8 cellular contexts compared by ENCODE assay signal in genomic region chr15:63121382-63122001, GRCh38. TPM values are rescaled to one million over a fixed set of nuclear protein-coding genes. Genes with fewer than 3 reads are reported as not detected.
DNase-seq lines count a peak whose midpoint lies in the region; ATAC-seq and TF ChIP-seq lines count a peak whose summit lies in the region.

Gene LACTB (plus strand): TSS chr15:63121861. CDS start chr15:63121872, 11 bp downstream.

- DNase-seq in A673 (ENCODE audit: low spot score) (peak; percentile 92), NCI-H226 (peak; percentile 86), inferior parietal cortex (ENCODE audit: extremely low spot score) (peak; percentile 85)
- peak; percentile 70 for DNase-seq in central memory CD4-positive, alpha-beta T cell
- DNase-seq in stimulated activated CD4-positive, alpha-beta T cell treated with anti-CD3 and anti-CD28 coated beads, Interleukin-12 subunit alpha, Interleukin-12 subunit beta, amount 100 ng/mL, for 24 hours (ENCODE audit: low read depth in 2 of 2), result peak; percentile 57 to 67

- peaks cover 3% of the 10 kb centered on the region for H3K9me3 ChIP-seq in A673 (ENCODE audit: low read depth, low read length, poor library complexity, severe bottlenecking)

- no peaks in the 10 kb centered on the region for H3K36me3 ChIP-seq in A673 (ENCODE audit: insufficient read depth, low read length, poor library complexity, severe bottlenecking)

- BruUV-seq in A673 (replicated peaks; lab: Mats Ljungman, UMichigan), result no TSS peak

- H3K4me1 ChIP-seq in A673 (ENCODE audit: insufficient read depth, low read length, poor library complexity, severe bottlenecking), result no peaks in the 10 kb centered on the region

- ATAC-seq in GM18867 (IDR thresholded peaks at IDR 0.05; ENCODE audit: unreplicated experiment), result peak; percentile 80
- peak; percentile 61 for ATAC-seq in HG03097 (IDR thresholded peaks at IDR 0.05; ENCODE audit: low FRiP score, unreplicated experiment)
- ATAC-seq in activated CD4-positive, CD25-positive, alpha-beta regulatory T cell treated with anti-CD3 and anti-CD28 coated beads, Interleukin-2, amount 50 U/mL, for 24 hours, result peak; percentile 93

- peak within 1 kb of the TSS; percentile 37 for H3K27ac ChIP-seq in A673 (ENCODE audit: low read depth, low read length, poor library complexity, severe bottlenecking)

- H3K27me3 ChIP-seq in A673 (replicated peaks; ENCODE audit: insufficient read depth, low read depth, low read length, poor library complexity), result no peaks in the 10 kb centered on the region

- peak within 1 kb of the TSS; percentile 98 for H3K4me3 ChIP-seq in A673 (ENCODE audit: low read depth, low read length, poor library complexity, severe bottlenecking)

- CTCF ChIA-PET in A673 (lab: Charles Lee), result no interaction called here

- TF ChIP-seq CTCF in A673 (conservative IDR thresholded peaks at IDR 0.05; ENCODE audit: low read depth, low read length), result no peak

- intact Hi-C loops in A673 (cut with micrococcal nuclease; ENCODE audit: unreplicated experiment), result no loop called here

- POLR2A ChIA-PET in A673 (lab: Charles Lee; ENCODE audit: low non-redundant PET), result no interaction called here

RNA-seq across cellular contexts. Expression of gene LACTB, which starts in this region (rescaled TPM):
- 4.4 and 5.4 TPM in 2 replicates for total RNA-seq in A673 (2021)

Comparison
In these comparisons a context has a peak if more than half of its experiments do, and no peak if none do; other contexts are left out.
1. Peak in every context shown above with its lines: DNase-seq, ATAC-seq, H3K4me3 ChIP-seq and H3K27ac ChIP-seq.